Comparison of ENCODE assay signal across 28 cellular contexts in the genomic region with DNA sequence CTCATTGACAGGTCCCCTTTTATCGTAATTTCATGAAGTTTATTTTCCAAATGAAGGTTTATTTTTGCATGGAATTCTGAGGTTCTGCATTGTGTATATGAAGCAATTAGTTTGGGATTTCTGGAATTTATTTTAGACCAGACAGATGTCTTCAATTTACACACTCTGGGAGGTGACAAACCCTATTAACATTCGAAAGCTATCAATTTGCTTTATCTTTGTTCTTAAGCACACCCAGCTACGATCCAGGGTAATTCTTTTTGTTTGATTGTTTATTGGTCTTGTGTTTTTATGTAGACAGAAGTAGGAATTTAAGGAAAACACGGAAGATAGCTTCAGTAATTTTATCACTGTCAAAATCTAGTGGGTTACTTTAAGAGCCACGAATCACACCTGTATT.
A peak's percentile ranks its signal among the peaks of the same experiment; 100 is the strongest.
DNase-seq lines count a peak whose midpoint lies in the region; FAIRE-seq and TF ChIP-seq lines count a peak whose summit lies in the region.
"Had no signal": no experiment of that assay in that cellular context is flagged by ENCODE, and none has a peak within 500 bp of the region (broad histone marks: within the 10 kb centered on the region; RNA-seq: fewer than 3 reads in every experiment).

No MANE protein-coding gene starts in this region.

- POLR2A ChIA-PET in GM10248 (lab: Yijun Ruan, JAX): no interaction called here

- H3K4me2 ChIP-seq in astrocyte (ENCODE audit: low read length): peak overlapping the region; percentile 88

- no peak overlapping the region for H2AFZ ChIP-seq in astrocyte (ENCODE audit: low read depth, low read length)

- no peaks in the 10 kb centered on the region for H3K27me3 ChIP-seq in astrocyte (ENCODE audit: insufficient read depth, low read length)
- H3K27me3 ChIP-seq in iPS-20b (ENCODE audit: insufficient read depth, low read length): no peaks in the 10 kb centered on the region
- H3K27me3 ChIP-seq in stomach: peaks cover 0 to 5% (median 0%) of the 10 kb centered on the region in 3 donors
- peaks cover 0 to 5% of the 10 kb centered on the region in 2 donors for H3K27me3 ChIP-seq in uterus
- H3K27me3 ChIP-seq: body of pancreas, testis, vagina had no signal

- H3K27me3 Mint-ChIP-seq in HFFc6 (ENCODE audit: insufficient read depth) (no peaks in the 10 kb centered on the region; the same call in 1 of the 2 replicates), astrocyte (ENCODE audit: low read depth, unreplicated experiment) (no peaks in the 10 kb centered on the region)

- TF ChIP-seq EP300 in stomach (IDR thresholded peaks at IDR 0.05): no peak

- no peaks in the 10 kb centered on the region for H4K20me1 ChIP-seq in astrocyte (ENCODE audit: insufficient read depth, low read length)

- no peak overlapping the region for H3K27ac ChIP-seq in astrocyte (ENCODE audit: low read depth, low read length)
- H3K27ac ChIP-seq in iPS-20b (ENCODE audit: low read length): no peak overlapping the region
- no peak overlapping the region for H3K27ac ChIP-seq in stomach
- H3K27ac ChIP-seq in uterus: no peak overlapping the region
- H3K27ac ChIP-seq: body of pancreas, esophagus muscularis mucosa, parathyroid adenoma, testis, vagina had no signal

- intact Hi-C loops in stomach (cut with DNase I; ENCODE audit: low total_unique reads): no loop called here
- intact Hi-C loops in uterus (cut with DNase I; ENCODE audit: low total_unique reads): no loop called here

- TF ChIP-seq CTCF in AG10803 (conservative IDR thresholded peaks at IDR 0.05; ENCODE audit: low read length) (no peak), HFFc6 (IDR thresholded peaks at IDR 0.05) (no peak), astrocyte (IDR thresholded peaks at IDR 0.05; ENCODE audit: insufficient read depth, low read depth, low read length) (no peak), stomach (IDR thresholded peaks at IDR 0.05) (no peak), GM10248 (IDR thresholded peaks at IDR 0.05; ENCODE audit: control extremely low read depth, extremely low read depth, low read depth, missing control alignments) (no peak), uterus (IDR thresholded peaks at IDR 0.05) (no peak)

- DNase-seq in AG10803 (ENCODE audit: low read depth) (peak; percentile 61), HFFc6 (no peak), astrocyte (ENCODE audit: low read depth) (peak; percentile 73), stomach (no peak), GM10248 (ENCODE audit: extremely low spot score) (no peak), cerebellum (ENCODE audit: low spot score) (no peak), uterus (no peak)
- DNase-seq: activated CD4-positive, CD25-positive, alpha-beta regulatory T cell; activated gamma-delta T cell treated with Interleukin-2 at 50 U/mL for 16 hours; activated T-cell treated with anti-CD3 and anti-CD28 coated beads, Interleukin-2, amount 50 U/mL, for 4 hours; NCI-H1048; NCI-H187 treated with DMSO at 0.1 percent for 48 hours; NCI-H2171; NCI-H510A; stimulated activated CD4-positive, alpha-beta T cell treated with anti-CD3 and anti-CD28 coated beads, Interleukin-1b, Interleukin-23, amount 100 ng/mL, for 48 hours; stimulated activated naive CD4-positive, alpha-beta T cell treated with Interleukin-2 at 50 U/mL for 16 hours had no signal

- H3K79me2 ChIP-seq in astrocyte (ENCODE audit: insufficient read depth, low read length): no peaks in the 10 kb centered on the region
- H3K79me2 ChIP-seq: parathyroid adenoma had no signal

- 23 to 33% (median 29%) methylated on average over 5 of the region's 5 CpGs for WGBS in stomach, 5 donors

- peak overlapping the region; percentile 83 for H3K4me3 Mint-ChIP-seq in HFFc6
- H3K4me3 Mint-ChIP-seq in astrocyte (ENCODE audit: unreplicated experiment): no peak overlapping the region
- H3K4me3 Mint-ChIP-seq: activated T-cell treated with anti-CD3 and anti-CD28 coated beads, Interleukin-2, amount 50 U/mL, for 4 hours; B cell; memory B cell had no signal

- CTCF ChIA-PET in GM10248 (lab: Yijun Ruan, JAX): interaction anchor here (0.8 to 1.8 kb wide), 3 partner anchors 9 to 18 kb away, joined by 3 to 4 read pairs (median 4); no protein-coding TSS in a partner anchor

- peaks cover 10% of the 10 kb centered on the region for H3K4me1 ChIP-seq in astrocyte (ENCODE audit: insufficient read depth, low read length)
- H3K4me1 ChIP-seq in iPS-20b (ENCODE audit: insufficient read depth, low read length): peaks cover 17% of the 10 kb centered on the region; the same call in 1 of the 2 replicates
- peaks cover 0 to 6% (median 2%) of the 10 kb centered on the region in 4 donors for H3K4me1 ChIP-seq in stomach
- no peaks in the 10 kb centered on the region for H3K4me1 ChIP-seq in uterus
- H3K4me1 ChIP-seq: HAP-1, parathyroid adenoma, testis had no signal

- peak; percentile 37 for FAIRE-seq in astrocyte (lab: Jason Lieb, UNC)
- FAIRE-seq: GM12878, small intestine had no signal

- H3K36me3 ChIP-seq in astrocyte (ENCODE audit: insufficient read depth, low read length) (no peaks in the 10 kb centered on the region), iPS-20b (ENCODE audit: insufficient read depth, low read depth, low read length) (no peaks in the 10 kb centered on the region), stomach (no peaks in the 10 kb centered on the region), uterus (no peaks in the 10 kb centered on the region)
- H3K36me3 ChIP-seq: esophagus muscularis mucosa, HAP-1, vagina had no signal

- H3K9ac ChIP-seq in astrocyte (ENCODE audit: low read length): peak overlapping the region; percentile 82
- peak overlapping the region; percentile 33; the same call in 1 of the 2 replicates for H3K9ac ChIP-seq in iPS-20b (ENCODE audit: low read depth, low read length)
- H3K9ac ChIP-seq: parathyroid adenoma had no signal

- H3K4me1 Mint-ChIP-seq in HFFc6 (ENCODE audit: low read depth) (peaks cover 46% of the 10 kb centered on the region), astrocyte (ENCODE audit: low read depth, unreplicated experiment) (peaks cover 11% of the 10 kb centered on the region)
- H3K4me1 Mint-ChIP-seq: memory B cell had no signal

- H3K27ac Mint-ChIP-seq in HFFc6: peak overlapping the region; percentile 15; the same call in 1 of the 2 replicates
- H3K27ac Mint-ChIP-seq in astrocyte (ENCODE audit: unreplicated experiment): no peak overlapping the region
- H3K27ac Mint-ChIP-seq: B cell; CD4-positive, alpha-beta memory T cell; memory B cell had no signal

- H3K4me3 ChIP-seq in AG10803 (ENCODE audit: low read length) (peak overlapping the region; percentile 21; the same call in 1 of the 2 replicates), astrocyte (ENCODE audit: insufficient read depth, low read depth, low read length) (peak overlapping the region; percentile 59), iPS-20b (ENCODE audit: low read length) (peak overlapping the region; percentile 51), stomach (no peak overlapping the region), uterus (no peak overlapping the region)
- H3K4me3 ChIP-seq: body of pancreas, GM12878, HAP-1, testis had no signal

- H3K36me3 Mint-ChIP-seq in HFFc6 (ENCODE audit: low read depth): peaks cover 9% of the 10 kb centered on the region; the same call in 1 of the 2 replicates
- no peaks in the 10 kb centered on the region for H3K36me3 Mint-ChIP-seq in astrocyte (ENCODE audit: low read depth, unreplicated experiment)
- H3K36me3 Mint-ChIP-seq: CD4-positive, alpha-beta memory T cell; memory B cell had no signal

- H3K9me3 ChIP-seq in astrocyte (ENCODE audit: insufficient read depth, low read depth, low read length): no peaks in the 10 kb centered on the region
- no peaks in the 10 kb centered on the region for H3K9me3 ChIP-seq in iPS-20b (ENCODE audit: insufficient read depth, low read depth, low read length)
- no peaks in the 10 kb centered on the region for H3K9me3 ChIP-seq in stomach
- H3K9me3 ChIP-seq in uterus: no peaks in the 10 kb centered on the region
- H3K9me3 ChIP-seq: body of pancreas, esophagus muscularis mucosa, HAP-1, testis, vagina had no signal

- H3K9me3 Mint-ChIP-seq in HFFc6 (no peaks in the 10 kb centered on the region), astrocyte (ENCODE audit: unreplicated experiment) (no peaks in the 10 kb centered on the region)
- H3K9me3 Mint-ChIP-seq: activated T-cell treated with anti-CD3 and anti-CD28 coated beads, Interleukin-2, amount 50 U/mL, for 4 hours; CD4-positive, alpha-beta memory T cell had no signal

- no peak for TF ChIP-seq POLR2A in stomach (IDR thresholded peaks at IDR 0.05)
- no peak for TF ChIP-seq POLR2A in uterus (IDR thresholded peaks at IDR 0.05)

Comparison
In these comparisons a context has a peak if more than half of its experiments do, and no peak if none do; other contexts are left out.
1. DNase-seq: peak in AG10803 (single experiment) and astrocyte (single experiment); none in HFFc6 (single experiment), stomach (single experiment), GM10248 (single experiment), cerebellum (single experiment) and uterus (0 of 2).
2. H3K4me3 ChIP-seq: peak in AG10803 (single experiment), astrocyte (single experiment) and iPS-20b (single experiment); none in stomach (0 of 4) and uterus (0 of 2).